In the genomic region with DNA sequence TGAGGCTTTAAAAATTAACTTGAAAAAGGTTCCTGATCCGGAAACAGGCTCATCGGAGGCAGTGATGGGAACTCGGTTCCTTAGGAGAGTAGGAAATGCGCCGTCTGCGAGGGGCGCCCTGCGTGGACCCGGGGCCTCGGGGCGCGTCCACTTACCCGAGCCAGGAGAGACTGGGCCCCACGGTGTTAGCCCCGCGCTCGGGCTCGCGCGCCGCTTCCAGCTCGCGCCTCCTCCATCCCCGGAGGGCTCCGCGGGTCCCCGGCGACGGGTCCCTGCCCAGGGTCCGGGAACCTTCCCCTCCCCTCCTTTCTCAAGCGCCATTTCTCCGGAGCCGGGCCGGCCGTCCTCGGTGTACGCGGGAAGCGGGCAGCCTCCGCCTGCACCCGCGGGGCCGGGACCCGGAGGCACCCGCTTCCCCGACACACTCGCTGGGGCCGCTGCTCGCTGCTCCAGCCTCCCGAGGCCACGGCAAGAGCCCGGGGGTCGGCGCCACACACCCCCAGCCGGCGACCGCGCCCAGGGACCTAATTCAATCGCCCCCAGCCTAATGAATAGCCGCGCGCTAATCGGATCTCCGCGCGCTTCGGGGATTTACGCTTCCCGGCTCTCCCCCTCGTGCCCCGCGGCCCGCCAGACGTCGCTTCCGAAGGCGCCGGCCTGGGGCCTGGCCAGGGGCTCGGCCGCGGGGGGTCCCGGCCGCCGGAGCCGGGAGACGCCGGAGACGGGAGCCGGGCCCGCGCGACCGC, we compare ENCODE assay signal across 8 cellular contexts. TPM values are rescaled to one million over a fixed set of nuclear protein-coding genes. Genes with fewer than 3 reads are reported as not detected.
DNase-seq lines count a peak whose midpoint lies in the region; TF ChIP-seq lines count a peak whose summit lies in the region.

No MANE protein-coding gene starts in this region.

- no peaks in the 10 kb centered on the region for H3K36me3 Mint-ChIP-seq in chondrocyte (ENCODE audit: low read depth)

- TF ChIP-seq CTCF in 22Rv1 (IDR thresholded peaks at IDR 0.05) (no peak), chondrocyte (IDR thresholded peaks at IDR 0.05) (peak; percentile 4), GM20000 (IDR thresholded peaks at IDR 0.05; ENCODE audit: extremely low read depth, missing control alignments) (no peak)

- peak overlapping the region; percentile 64 for H3K4me3 ChIP-seq in HUES48 (ENCODE audit: low read depth, low read length)
- peak overlapping the region; percentile 63 for H3K4me3 ChIP-seq in mesodermal cell (ENCODE audit: extremely low read depth, insufficient read depth, low read length, poor library complexity, severe bottlenecking)

- H3K4me1 Mint-ChIP-seq in chondrocyte (ENCODE audit: low read depth), result peaks cover 57% of the 10 kb centered on the region

- H3K27me3 ChIP-seq in HUES48 (ENCODE audit: control insufficient read depth, insufficient read depth, low read length), result peaks cover 72% of the 10 kb centered on the region

- H3K36me3 ChIP-seq in HUES48 (ENCODE audit: control insufficient read depth, insufficient read depth, low read length) (no peaks in the 10 kb centered on the region), mesodermal cell (ENCODE audit: control insufficient read depth, insufficient read depth, low read length) (peaks cover 8% of the 10 kb centered on the region)

- H3K9ac ChIP-seq in HUES48 (ENCODE audit: low read depth, low read length), result no peak overlapping the region; the same call in 1 of the 2 replicates

- peak overlapping the region; percentile 73 for H3K4me3 Mint-ChIP-seq in chondrocyte (ENCODE audit: unreplicated experiment)

- H3K27ac ChIP-seq in 22Rv1, result peak overlapping the region; percentile 100
- peak overlapping the region; percentile 85 for H3K27ac ChIP-seq in HUES48 (ENCODE audit: low read depth, low read length)
- peak overlapping the region; percentile 86 for H3K27ac ChIP-seq in mesodermal cell (ENCODE audit: low read depth, low read length, severe bottlenecking)

- DNase-seq in chondrocyte (ENCODE audit: low spot score), result no peak
- DNase-seq in GM20000 (ENCODE audit: low spot score), result no peak
- no peak for DNase-seq in NCI-H1930 (lab: John Stamatoyannopoulos, UW)
- no peak for DNase-seq in effector CD8-positive, alpha-beta T cell (lab: John Stamatoyannopoulos, UW)
- no peak for DNase-seq in NCI-H2081 treated with DMSO at 0.1 percent for 48 hours (lab: John Stamatoyannopoulos, UW)

- no peaks in the 10 kb centered on the region for H3K27me3 Mint-ChIP-seq in chondrocyte (ENCODE audit: low read depth)

- WGBS in mesodermal cell (ENCODE audit: insufficient coverage in 2 of 2), 2 experiments, result 0% methylated on average over 76 to 77 of the region's 93 CpGs

- H3K4me1 ChIP-seq in HUES48 (ENCODE audit: control insufficient read depth, insufficient read depth, low read length) (peaks cover 26% of the 10 kb centered on the region), mesodermal cell (ENCODE audit: control insufficient read depth, insufficient read depth, low read length, poor library complexity, severe bottlenecking) (peaks cover 48% of the 10 kb centered on the region)

- peak overlapping the region; percentile 93 for H3K27ac Mint-ChIP-seq in chondrocyte (ENCODE audit: unreplicated experiment)

- no peaks in the 10 kb centered on the region for H3K9me3 Mint-ChIP-seq in chondrocyte (ENCODE audit: low read depth)

- no peaks in the 10 kb centered on the region for H3K9me3 ChIP-seq in HUES48 (ENCODE audit: control insufficient read depth, insufficient read depth, low read length)
- no peaks in the 10 kb centered on the region for H3K9me3 ChIP-seq in mesodermal cell (ENCODE audit: control insufficient read depth, low read length)

RNA-seq across cellular contexts. Expression of gene BAHCC1, which starts 2.2 kb away (rescaled TPM):
- total RNA-seq in chondrocyte, result 20.6 to 32.3 TPM (median 22.7 TPM) in 3 replicates
- polyA plus RNA-seq in mesodermal cell (2013, experiment 1 of 2), result 29.9 TPM
- 21.6 TPM for polyA plus RNA-seq in mesodermal cell (2013, experiment 2 of 2)
